In genomic region chr5:171361151-171361550, GRCh38 we compare ENCODE assay signal across 1 cellular context.
TF ChIP-seq lines count a peak whose summit lies in the region.

No MANE protein-coding gene starts in this region.

TF ChIP-seq in H1, 55 proteins besides CTCF, POLR2A, EP300 and RAD21:
- TF ChIP-seq ASH2L (IDR thresholded peaks at IDR 0.05; ENCODE audit: low read length) = peak; percentile 36
